11 cellular contexts compared by ENCODE assay signal in genomic region chr6:47483516-47483852, GRCh38. TPM values are rescaled to one million over a fixed set of nuclear protein-coding genes. Genes with fewer than 3 reads are reported as not detected.
A peak's percentile ranks its signal among the peaks of the same experiment; 100 is the strongest.
DNase-seq lines count a peak whose midpoint lies in the region; ATAC-seq, FAIRE-seq and TF ChIP-seq lines count a peak whose summit lies in the region.
"Had no signal": no experiment of that assay in that cellular context is flagged by ENCODE, and none has a peak within 500 bp of the region (broad histone marks: within the 10 kb centered on the region; RNA-seq: fewer than 3 reads in every experiment).

No MANE protein-coding gene starts in this region.

- FAIRE-seq in GM19239 (lab: Jason Lieb, UNC) (peak; percentile 39), GM12878 (lab: Jason Lieb, UNC) (no peak), H54 (lab: Jason Lieb, UNC) (no peak)
- FAIRE-seq: endometrium had no signal

- no peaks in the 10 kb centered on the region for H3K9me3 ChIP-seq in GM12878 (replicated peaks; ENCODE audit: control insufficient read depth, insufficient read depth, low read length)

- peaks cover 10% of the 10 kb centered on the region for H3K4me1 ChIP-seq in GM12878 (ENCODE audit: control insufficient read depth, insufficient read depth, low read length)

- no peaks in the 10 kb centered on the region for H3K9me3 Mint-ChIP-seq in progenitor cell of endocrine pancreas (ENCODE audit: low read depth)

- RAD21 ChIA-PET in GM12878 (lab: Charles Lee; ENCODE audit: unreplicated experiment) = interaction anchor here (0.7 to 1.5 kb wide), 3 partner anchors 30 to 117 kb away, joined by 3 to 5 read pairs (median 3); no protein-coding TSS in a partner anchor

- H3K4me1 Mint-ChIP-seq in progenitor cell of endocrine pancreas (ENCODE audit: low read depth) = peaks cover 41% of the 10 kb centered on the region

- H3K27me3 Mint-ChIP-seq in progenitor cell of endocrine pancreas = no peaks in the 10 kb centered on the region

- H3K4me3 Mint-ChIP-seq in progenitor cell of endocrine pancreas (ENCODE audit: low read depth) = no peak overlapping the region

- peak overlapping the region; percentile 32 for H3K27ac ChIP-seq in GM12878 (ENCODE audit: control insufficient read depth, insufficient read depth)

- DNase-seq in GM19239 (ENCODE audit: insufficient read length, low spot score) (no peak), GM12878 (ENCODE audit: low read depth, low spot score) (no peak), progenitor cell of endocrine pancreas (ENCODE audit: low spot score, unreplicated experiment) (no peak), H54 (ENCODE audit: insufficient read length, low spot score) (no peak), NCI-H1930 (lab: John Stamatoyannopoulos, UW) (no peak)
- DNase-seq: activated T-cell treated with anti-CD3 and anti-CD28 coated beads, Interleukin-2, amount 50 U/mL, for 48 hours; left cardiac atrium; NCI-H187 had no signal

- no peak for TF ChIP-seq RAD21 in GM12878 (IDR thresholded peaks at IDR 0.05; ENCODE audit: insufficient read depth, low read depth, low read length)

- peak overlapping the region; percentile 62 for H3K27ac Mint-ChIP-seq in progenitor cell of endocrine pancreas

- peak overlapping the region; percentile 10 for H3K9ac ChIP-seq in GM12878 (ENCODE audit: control insufficient read depth, insufficient read depth, low read length)

- POLR2A ChIA-PET in GM12878 (lab: Charles Lee) = interaction anchor here (0.7 to 1.4 kb wide), 4 partner anchors 18 to 61 kb away, joined by 3 to 4 read pairs (median 3); no protein-coding TSS in a partner anchor

- H3K79me2 ChIP-seq in GM12878 (ENCODE audit: control insufficient read depth, insufficient read depth, low read length) = peaks cover 87% of the 10 kb centered on the region

- no peak for TF ChIP-seq CTCF in GM12878 (IDR thresholded peaks at IDR 0.05 in 2 of 3, conservative IDR thresholded peaks at IDR 0.05 in 1 of 3; ENCODE audit: control insufficient read depth in 2 of 3, extremely low read depth in 1 of 3, insufficient read depth in 1 of 3, low read depth in 3 of 3, low read length in 3 of 3)
- TF ChIP-seq CTCF in progenitor cell of endocrine pancreas (IDR thresholded peaks at IDR 0.05; ENCODE audit: unreplicated experiment) = no peak

- no peaks in the 10 kb centered on the region for H3K27me3 ChIP-seq in GM12878 (replicated peaks in 1 of 2; ENCODE audit: control insufficient read depth in 2 of 2, insufficient read depth in 2 of 2, low read length in 1 of 2)

- no peak for TF ChIP-seq EP300 in GM12878 (IDR thresholded peaks at IDR 0.05; ENCODE audit: borderline replicate concordance in 1 of 2, control insufficient read depth in 1 of 2, low read depth in 2 of 2, low read length in 2 of 2)

- SMC1A ChIA-PET in GM12878 (lab: Charles Lee; ENCODE audit: uncharacterized antibody, unreplicated experiment) = interaction anchor here (0.8 to 4.3 kb wide), 15 partner anchors 9 to 148 kb away, joined by 3 to 21 read pairs (median 4); no protein-coding TSS in a partner anchor

- peak; percentile 20 for ATAC-seq in HG02938 (IDR thresholded peaks at IDR 0.05; ENCODE audit: unreplicated experiment)
- peak; percentile 34 for ATAC-seq in GM12878
- ATAC-seq in GM21367 (IDR thresholded peaks at IDR 0.05; ENCODE audit: unreplicated experiment) = no peak

- no peaks in the 10 kb centered on the region for H4K20me1 ChIP-seq in GM12878 (ENCODE audit: control insufficient read depth, insufficient read depth)

- H3K36me3 ChIP-seq in GM12878 (ENCODE audit: control insufficient read depth in 2 of 2, insufficient read depth in 2 of 2, low read length in 1 of 2) = no peaks in the 10 kb centered on the region

- no TSS peak for BruUV-seq in GM12878 (replicated peaks; lab: Mats Ljungman, UMichigan)

- H3K36me3 Mint-ChIP-seq in progenitor cell of endocrine pancreas (ENCODE audit: insufficient read depth) = peaks cover 1% of the 10 kb centered on the region

- H3K4me2 ChIP-seq in GM12878 (ENCODE audit: control insufficient read depth, insufficient read depth) = peak overlapping the region; percentile 64

- TF ChIP-seq POLR2A in GM12878 (IDR thresholded peaks at IDR 0.05; ENCODE audit: low read depth, low read length) = no peak
- TF ChIP-seq POLR2A in H54 (IDR thresholded peaks at IDR 0.05; ENCODE audit: low read depth, low read length) = no peak

- no peak overlapping the region for H2AFZ ChIP-seq in GM12878 (ENCODE audit: control insufficient read depth, low read depth, low read length)

- in situ Hi-C loops in GM12878 (cut with MboI) = no loop called here

- CTCF ChIA-PET in GM12878 (lab: Yijun Ruan, JAX) = interaction anchor here (1.2 to 2.4 kb wide), 5 partner anchors 25 to 71 kb away, joined by 3 to 14 read pairs (median 6); no protein-coding TSS in a partner anchor

- intact Hi-C loops in GM12878 (cut with micrococcal nuclease; ENCODE audit: unreplicated experiment) = no loop called here

- H3K4me3 ChIP-seq in GM12878 = peak overlapping the region; percentile 18

TF ChIP-seq in GM12878, 131 proteins besides CTCF, POLR2A, EP300 and RAD21 (continues in another document):
- TF ChIP-seq YBX1 (IDR thresholded peaks at IDR 0.05) = no peak
- no peak for TF ChIP-seq FOXK2 (IDR thresholded peaks at IDR 0.05)
- no peak for TF ChIP-seq SP1 (IDR thresholded peaks at IDR 0.05; ENCODE audit: low read depth, low read length)
- TF ChIP-seq ZBTB33 (IDR thresholded peaks at IDR 0.05) = no peak
- TF ChIP-seq FOS (IDR thresholded peaks at IDR 0.05; ENCODE audit: borderline replicate concordance, extremely low read depth, insufficient read length) = no peak
- TF ChIP-seq NFYA (IDR thresholded peaks at IDR 0.05; ENCODE audit: borderline replicate concordance, low read depth, low read length) = no peak
- TF ChIP-seq EGR1 (IDR thresholded peaks at IDR 0.05; ENCODE audit: borderline replicate concordance in 1 of 2, low read depth in 2 of 2, low read length in 2 of 2) = no peak
- TF ChIP-seq MLLT1 (IDR thresholded peaks at IDR 0.05) = no peak
- TF ChIP-seq CBX3 (IDR thresholded peaks at IDR 0.05; ENCODE audit: borderline replicate concordance, low read depth) = no peak
- no peak for TF ChIP-seq NR2C1 (IDR thresholded peaks at IDR 0.05)

RNA-seq across cellular contexts. Expression of gene CD2AP, which starts 5.9 kb away (rescaled TPM):
- total RNA-seq in GM12878 (2013; cell fraction: nucleolus; rRNA removed) = 115 TPM in 2 replicates
- total RNA-seq in GM12878 (2014; rRNA removed) = 22.9 and 29.5 TPM in 2 replicates
- total RNA-seq in GM12878 (2014; rRNA removed; fragmentation: Illumina TruSeq; extraction: Trizol) = 46.6 and 48.0 TPM in 2 replicates
- total RNA-seq in GM12878 (2021) = 23.6 and 27.9 TPM in 2 replicates
- polyA plus RNA-seq in GM12878 (2011; ENCODE audit: low read depth) = 9.9 TPM
- polyA plus RNA-seq in GM12878 (2011; rRNA removed) = 23.7 and 43.8 TPM in 2 replicates
- 6.7 and 8.0 TPM in 2 replicates for polyA plus RNA-seq in GM12878 (2011; cell fraction: cytosol; rRNA removed)
- polyA plus RNA-seq in GM12878 (2011; cell fraction: nucleus; rRNA removed) = 10.7 and 12.6 TPM in 2 replicates
- 20.5 and 20.9 TPM in 2 replicates for polyA plus RNA-seq in GM12878 (2012)
- 34.2 and 48.4 TPM in 2 replicates for polyA plus RNA-seq in GM12878 (2014; fragmentation: Illumina TruSeq; extraction: Trizol)
- polyA plus RNA-seq in GM12878 (2014; fragmentation: Nextera tagmentation; extraction: Ambion mirVana) = 1 to 10 TPM; 5.4 to 8.0 TPM
- polyA plus RNA-seq in GM12878 (2014; rRNA removed) = 12.6 and 15.1 TPM in 2 replicates
- 10 to 100 TPM; 17.4 to 18.8 TPM for polyA plus RNA-seq in GM12878 (2016; fragmentation: Nextera tagmentation; extraction: Ambion mirVana)
- 10.1 and 11.7 TPM in 2 replicates for polyA minus RNA-seq in GM12878 (2011; rRNA and poly(A)+ RNA removed)
- 9.0 TPM in 2 replicates for polyA minus RNA-seq in GM12878 (2011; cell fraction: cytosol; rRNA and poly(A)+ RNA removed)
- polyA minus RNA-seq in GM12878 (2011; cell fraction: nucleus; rRNA and poly(A)+ RNA removed) = 19.7 and 29.3 TPM in 2 replicates
- 47.7 and 50.6 TPM in 2 replicates for total RNA-seq in progenitor cell of endocrine pancreas
